Comparison of ENCODE assay signal across 8 cellular contexts in genomic region chr1:161225178-161225533, GRCh38. TPM values are rescaled to one million over a fixed set of nuclear protein-coding genes. Genes with fewer than 3 reads are reported as not detected.
DNase-seq lines count a peak whose midpoint lies in the region; ATAC-seq and TF ChIP-seq lines count a peak whose summit lies in the region.

No MANE protein-coding gene starts in this region.

- H2BK120ac ChIP-seq in neuronal stem cell (ENCODE audit: low read depth, low read length), result no peak overlapping the region

- H2BK5ac ChIP-seq in neuronal stem cell (ENCODE audit: low read length), result no peak overlapping the region

- H3K4me1 Mint-ChIP-seq in CD4-positive, CD25-positive, alpha-beta regulatory T cell, result peaks cover 12 to 72% (median 29%) of the 10 kb centered on the region in 4 donors

- no peak overlapping the region for H4K8ac ChIP-seq in neuronal stem cell (ENCODE audit: low read depth, low read length)

- no peak overlapping the region for H3K14ac ChIP-seq in neuronal stem cell (ENCODE audit: low read length)

- H3K27ac Mint-ChIP-seq in CD4-positive, CD25-positive, alpha-beta regulatory T cell, result peak overlapping the region; percentile 93 to 100 (median 96)

- no peaks in the 10 kb centered on the region for H3K79me1 ChIP-seq in neuronal stem cell (ENCODE audit: low read depth, low read length)

- peak overlapping the region; percentile 57 for H3K4me2 ChIP-seq in KMS-11
- H3K4me2 ChIP-seq in neuronal stem cell (ENCODE audit: insufficient read depth, low read length, poor library complexity, severe bottlenecking), result no peak overlapping the region

- H3K4me1 ChIP-seq in CD4-positive, CD25-positive, alpha-beta regulatory T cell (ENCODE audit: control insufficient read depth, insufficient read depth, low read length, poor library complexity, severe bottlenecking), result peaks cover 31% of the 10 kb centered on the region
- peaks cover 23% of the 10 kb centered on the region for H3K4me1 ChIP-seq in KMS-11 (ENCODE audit: low read depth, poor library complexity, severe bottlenecking)
- peaks cover 6 to 11% of the 10 kb centered on the region in 2 donors for H3K4me1 ChIP-seq in neuronal stem cell (ENCODE audit: control insufficient read depth in 2 of 2, insufficient read depth in 1 of 2, low read depth in 1 of 2, low read length in 2 of 2)

- no peak for TF ChIP-seq POLR2A in GM18505 (IDR thresholded peaks at IDR 0.05; ENCODE audit: borderline replicate concordance, extremely low read depth, insufficient read depth, insufficient read length)

- DNase-seq in CD4-positive, CD25-positive, alpha-beta regulatory T cell, result no peak
- no peak for DNase-seq in neuronal stem cell (ENCODE audit: low spot score)
- DNase-seq in activated CD8-positive, alpha-beta memory T cell treated with anti-CD3 and anti-CD28 coated beads, Interleukin-2, amount 50 U/mL, for 4 hours, result no peak

- no peak overlapping the region for H3K4ac ChIP-seq in neuronal stem cell (ENCODE audit: low read length)

- peaks cover 13% of the 10 kb centered on the region for H3K36me3 Mint-ChIP-seq in CD4-positive, CD25-positive, alpha-beta regulatory T cell

- H2BK15ac ChIP-seq in neuronal stem cell (ENCODE audit: low read length), result no peak overlapping the region

- no peak overlapping the region for H2BK12ac ChIP-seq in neuronal stem cell (ENCODE audit: low read length)

- H4K20me1 ChIP-seq in KMS-11 (ENCODE audit: insufficient read depth), result no peaks in the 10 kb centered on the region

- H2AK5ac ChIP-seq in neuronal stem cell (ENCODE audit: low read depth, low read length), result no peak overlapping the region

- no peaks in the 10 kb centered on the region for H3K27me3 ChIP-seq in CD4-positive, CD25-positive, alpha-beta regulatory T cell (ENCODE audit: control insufficient read depth, insufficient read depth, low read length)
- H3K27me3 ChIP-seq in KMS-11 (ENCODE audit: insufficient read depth, low read depth) (no peaks in the 10 kb centered on the region), neuronal stem cell (ENCODE audit: control insufficient read depth in 3 of 3, insufficient read depth in 3 of 3, low read depth in 1 of 3, low read length in 3 of 3) (peaks cover 0 to 4% (median 0%) of the 10 kb centered on the region in 3 experiments)

- H2AFZ ChIP-seq in KMS-11 (ENCODE audit: low read depth) (peak overlapping the region; percentile 70), neuronal stem cell (ENCODE audit: low read length) (peak overlapping the region; percentile 75)

- peak overlapping the region; percentile 43 for H3K4me3 ChIP-seq in CD4-positive, CD25-positive, alpha-beta regulatory T cell (ENCODE audit: low read depth, low read length)
- H3K4me3 ChIP-seq in KMS-11 (IDR thresholded peaks at IDR 0.05; ENCODE audit: insufficient read depth, low read depth, low read length) (no peak overlapping the region), neuronal stem cell (ENCODE audit: low read length in 2 of 2) (no peak overlapping the region)

- H3K9me3 ChIP-seq in CD4-positive, CD25-positive, alpha-beta regulatory T cell (ENCODE audit: control insufficient read depth in 2 of 2, low read length in 2 of 2), result no peaks in the 10 kb centered on the region
- no peaks in the 10 kb centered on the region for H3K9me3 ChIP-seq in neuronal stem cell (replicated peaks in 1 of 2; ENCODE audit: control insufficient read depth in 2 of 2, insufficient read depth in 1 of 2, low read depth in 1 of 2, low read length in 2 of 2)

- peaks cover 10% of the 10 kb centered on the region for H3K79me2 ChIP-seq in KMS-11 (ENCODE audit: insufficient read depth, low read depth)

- peak overlapping the region; percentile 77 for H3K27ac ChIP-seq in CD4-positive, CD25-positive, alpha-beta regulatory T cell (ENCODE audit: insufficient read depth, low read length, poor library complexity, severe bottlenecking)
- H3K27ac ChIP-seq in KMS-11 (peak overlapping the region; percentile 16), cingulate gyrus (ENCODE audit: low read depth, low read length) (peak overlapping the region; percentile 78), neuronal stem cell (replicated peaks; ENCODE audit: low read length) (no peak overlapping the region)

- peak overlapping the region in 3 of 4 donors; percentile 82 to 100 (median 100) for H3K4me3 Mint-ChIP-seq in CD4-positive, CD25-positive, alpha-beta regulatory T cell

- peaks cover 0 to 1% (median 0%) of the 10 kb centered on the region in 7 donors for H3K9me3 Mint-ChIP-seq in CD4-positive, CD25-positive, alpha-beta regulatory T cell

- TF ChIP-seq CTCF in KMS-11 (conservative IDR thresholded peaks at IDR 0.05; ENCODE audit: low read depth, low read length), result no peak

- ATAC-seq in CD4-positive, CD25-positive, alpha-beta regulatory T cell (ENCODE audit: low read depth in 2 of 2), result no peak
- no peak for ATAC-seq in GM21360 (IDR thresholded peaks at IDR 0.05; ENCODE audit: unreplicated experiment)
- no peak for ATAC-seq in HG03159 (IDR thresholded peaks at IDR 0.05; ENCODE audit: unreplicated experiment)
- no peak for ATAC-seq in GM18505 (IDR thresholded peaks at IDR 0.05; ENCODE audit: unreplicated experiment)

- no peak overlapping the region for H4K91ac ChIP-seq in neuronal stem cell (ENCODE audit: low read depth, low read length, poor library complexity)

- no peaks in the 10 kb centered on the region for H3K27me3 Mint-ChIP-seq in CD4-positive, CD25-positive, alpha-beta regulatory T cell

- no peak overlapping the region for H3K9ac ChIP-seq in KMS-11
- H3K9ac ChIP-seq in neuronal stem cell (ENCODE audit: low read depth, low read length, poor library complexity), result no peak overlapping the region

- peaks cover 16% of the 10 kb centered on the region for H3K36me3 ChIP-seq in CD4-positive, CD25-positive, alpha-beta regulatory T cell (ENCODE audit: control insufficient read depth, insufficient read depth, low read length)
- peaks cover 3% of the 10 kb centered on the region; the same call in 1 of the 2 replicates for H3K36me3 ChIP-seq in KMS-11 (ENCODE audit: insufficient read depth)
- H3K36me3 ChIP-seq in neuronal stem cell (replicated peaks in 1 of 2; ENCODE audit: control insufficient read depth in 2 of 2, insufficient read depth in 2 of 2, low read length in 2 of 2), result peaks cover 5 to 20% of the 10 kb centered on the region in 2 donors

- no CpG with 5 or more reads among the region's 7 CpGs for WGBS in neuronal stem cell (ENCODE audit: extremely low coverage in 2 of 2, insufficient read length in 2 of 2, insufficient replicate concordance in 1 of 2), 2 donors

- no peak overlapping the region for H3K23ac ChIP-seq in neuronal stem cell (ENCODE audit: low read depth, low read length, poor library complexity)

- no peak overlapping the region for H3K18ac ChIP-seq in neuronal stem cell (ENCODE audit: low read length)

RNA-seq across cellular contexts. Expression of gene TOMM40L, which starts 0.7 kb away (rescaled TPM):
- total RNA-seq in CD4-positive, CD25-positive, alpha-beta regulatory T cell, result 8.6 TPM
- 1 to 10 TPM; 5.3 to 7.1 (median 6.0) TPM for polyA plus RNA-seq in CD4-positive, CD25-positive, alpha-beta regulatory T cell
- 7.2 TPM for polyA plus RNA-seq in neuronal stem cell (2013, experiment 1 of 2)
- 6.8 TPM for polyA plus RNA-seq in neuronal stem cell (2013, experiment 2 of 2)

RNA-seq across cellular contexts. Expression of gene APOA2, which starts 1.7 kb away (rescaled TPM):
- total RNA-seq in CD4-positive, CD25-positive, alpha-beta regulatory T cell, result not detected
- polyA plus RNA-seq in CD4-positive, CD25-positive, alpha-beta regulatory T cell, result not detected
- polyA plus RNA-seq in neuronal stem cell (2013, experiment 1 of 2), result not detected
- not detected for polyA plus RNA-seq in neuronal stem cell (2013, experiment 2 of 2)

RNA-seq across cellular contexts. Expression of gene FCER1G, which starts 10.1 kb away (rescaled TPM):
- total RNA-seq in CD4-positive, CD25-positive, alpha-beta regulatory T cell, result 2.9 TPM
- polyA plus RNA-seq in CD4-positive, CD25-positive, alpha-beta regulatory T cell, result 100 to 1,000 TPM in 2 of 4 donors, 10 to 100 TPM in 2; 48.4 to 121 (median 101) TPM
- polyA plus RNA-seq in neuronal stem cell (2013, experiment 1 of 2), result 1.1 TPM
- 0.93 TPM for polyA plus RNA-seq in neuronal stem cell (2013, experiment 2 of 2)

RNA-seq across cellular contexts. Expression of gene NR1I3, which starts 12.8 kb away (rescaled TPM):
- total RNA-seq in CD4-positive, CD25-positive, alpha-beta regulatory T cell, result not detected
- under 1 TPM in 1 of 4 donors, not detected in 3; 0.21 TPM for polyA plus RNA-seq in CD4-positive, CD25-positive, alpha-beta regulatory T cell
- not detected for polyA plus RNA-seq in neuronal stem cell (2013, experiment 1 of 2)
- polyA plus RNA-seq in neuronal stem cell (2013, experiment 2 of 2), result 0.03 TPM

RNA-seq across cellular contexts. Expression of gene NDUFS2, which starts 23.0 kb away (rescaled TPM):
- total RNA-seq in CD4-positive, CD25-positive, alpha-beta regulatory T cell, result 67.5 TPM
- polyA plus RNA-seq in CD4-positive, CD25-positive, alpha-beta regulatory T cell, result 100 to 1,000 TPM; 107 to 128 (median 117) TPM
- 59.9 TPM for polyA plus RNA-seq in neuronal stem cell (2013, experiment 1 of 2)
- 60.5 TPM for polyA plus RNA-seq in neuronal stem cell (2013, experiment 2 of 2)
